In the genomic region with DNA sequence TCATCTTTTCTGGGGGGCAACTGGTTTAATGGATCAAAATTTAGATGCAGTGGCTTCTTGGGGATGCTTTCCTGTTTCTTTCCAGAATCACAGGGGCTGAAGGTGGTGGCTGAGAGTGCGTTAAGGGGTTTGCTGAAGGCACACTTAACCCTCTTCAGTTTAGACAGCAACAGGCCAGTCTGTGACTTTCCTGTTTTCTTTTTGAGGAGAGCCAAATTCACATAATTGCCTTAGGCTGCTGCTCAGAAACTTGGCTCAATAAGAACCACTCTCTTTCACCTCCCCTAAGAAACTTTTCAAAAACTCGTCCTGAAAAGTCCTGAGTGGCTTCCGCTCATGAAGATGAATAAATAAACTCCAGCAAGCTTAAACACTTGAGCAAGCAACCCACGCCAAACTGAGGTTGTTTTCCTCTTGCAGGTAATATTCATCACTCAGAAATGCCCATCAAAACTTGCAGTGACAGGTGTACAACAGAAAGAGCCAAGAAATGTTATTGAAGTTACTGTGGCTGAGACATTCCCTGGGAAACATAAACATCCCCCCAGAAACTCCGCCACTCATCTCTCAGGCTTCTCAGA, we compare ENCODE assay signal across 16 cellular contexts.
DNase-seq lines count a peak whose midpoint lies in the region; ATAC-seq and TF ChIP-seq lines count a peak whose summit lies in the region.
"Had no signal": no experiment of that assay in that cellular context is flagged by ENCODE, and none has a peak within 500 bp of the region (broad histone marks: within the 10 kb centered on the region; RNA-seq: fewer than 3 reads in every experiment).

No MANE protein-coding gene starts in this region.

- H3K9me3 ChIP-seq in lower lobe of right lung (no peaks in the 10 kb centered on the region), upper lobe of right lung (no peaks in the 10 kb centered on the region), ovary (no peaks in the 10 kb centered on the region)
- H3K9me3 ChIP-seq: A549, BE2C had no signal

- DNase-seq in DMS79 treated with DMSO at 0.1 percent for 48 hours (lab: John Stamatoyannopoulos, UW) (peak; percentile 37), G401 (ENCODE audit: low spot score) (peak; percentile 3), lower lobe of right lung (no peak), upper lobe of right lung (no peak), hippocampal formation (lab: John Stamatoyannopoulos, UW) (no peak), ovary (no peak)
- DNase-seq: BE2C; CD4-positive, alpha-beta memory T cell; COR-L47; DMS153; GM23248 had no signal

- intact Hi-C loops in lower lobe of right lung (cut with DNase I) (no loop called here), upper lobe of right lung (cut with DNase I) (no loop called here), ovary (cut with DNase I) (no loop called here)

- H3K4me1 ChIP-seq in lower lobe of right lung (peaks cover 8% of the 10 kb centered on the region), upper lobe of right lung (no peaks in the 10 kb centered on the region), ovary (ENCODE audit: insufficient read depth) (no peaks in the 10 kb centered on the region)
- H3K4me1 ChIP-seq: A549, BE2C had no signal

- no peak for TF ChIP-seq CTCF in lower lobe of right lung (IDR thresholded peaks at IDR 0.05)
- no peak for TF ChIP-seq CTCF in upper lobe of right lung (IDR thresholded peaks at IDR 0.05)
- TF ChIP-seq CTCF in ovary (IDR thresholded peaks at IDR 0.05) = no peak

- ATAC-seq in lower lobe of right lung (peak; percentile 72 to 90), upper lobe of right lung (peak; percentile 58)
- ATAC-seq: A549, GM12878, HCT116 had no signal

- H3K27me3 ChIP-seq in lower lobe of right lung (ENCODE audit: low read depth) (no peaks in the 10 kb centered on the region), upper lobe of right lung (no peaks in the 10 kb centered on the region), ovary (no peaks in the 10 kb centered on the region)
- H3K27me3 ChIP-seq: BE2C had no signal

- H3K27ac ChIP-seq in lower lobe of right lung = no peak overlapping the region
- H3K27ac ChIP-seq in upper lobe of right lung = no peak overlapping the region
- H3K27ac ChIP-seq in ovary = no peak overlapping the region
- H3K27ac ChIP-seq: A549, C4-2B, GM23248, HL-60 had no signal

- no peak for TF ChIP-seq POLR2A in ovary (IDR thresholded peaks at IDR 0.05)

- in situ Hi-C loops in G401 (cut with HindIII; ENCODE audit: low sequenced_read_pairs) = no loop called here

- WGBS in ovary, 3 donors = 46 to 60% (median 53%) methylated on average over 5 of the region's 5 CpGs

- H3K36me3 ChIP-seq in lower lobe of right lung = no peaks in the 10 kb centered on the region
- H3K36me3 ChIP-seq in upper lobe of right lung = no peaks in the 10 kb centered on the region
- H3K36me3 ChIP-seq in ovary = no peaks in the 10 kb centered on the region
- H3K36me3 ChIP-seq: BE2C had no signal

- no peak for TF ChIP-seq EP300 in ovary (IDR thresholded peaks at IDR 0.05)

- no peak overlapping the region for H3K4me3 ChIP-seq in lower lobe of right lung
- H3K4me3 ChIP-seq in upper lobe of right lung = no peak overlapping the region
- H3K4me3 ChIP-seq in ovary = no peak overlapping the region
- H3K4me3 ChIP-seq: A549, GM12878, GM23248 had no signal

Comparison
In these comparisons a context has a peak if more than half of its experiments do, and no peak if none do; other contexts are left out.
1. DNase-seq: peak in DMS79 treated with DMSO at 0.1 percent for 48 hours (single experiment) and G401 (single experiment); none in lower lobe of right lung (single experiment), upper lobe of right lung (single experiment), hippocampal formation (0 of 2) and ovary (0 of 5).